In the genomic region with DNA sequence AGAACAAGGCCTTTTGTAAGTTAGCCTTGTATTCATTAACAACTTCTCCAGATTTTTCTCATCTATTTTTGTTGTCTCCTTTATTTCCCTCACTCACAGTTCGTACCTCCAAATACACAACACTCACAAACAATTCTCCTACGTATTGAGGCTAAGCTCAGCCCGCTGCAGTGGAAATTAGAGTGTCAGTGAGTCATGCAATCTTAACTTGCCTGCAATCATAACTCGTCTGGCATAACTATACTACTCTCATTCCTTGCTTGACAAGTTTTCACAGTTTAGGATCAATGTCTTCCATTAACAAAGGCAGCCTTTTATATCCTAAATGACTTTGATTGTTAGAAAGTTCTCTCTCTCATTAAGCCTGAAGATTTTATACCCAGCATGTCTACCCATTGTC, we compare ENCODE assay signal across 26 cellular contexts. TPM values are rescaled to one million over a fixed set of nuclear protein-coding genes. Genes with fewer than 3 reads are reported as not detected.
DNase-seq lines count a peak whose midpoint lies in the region; ATAC-seq, FAIRE-seq and TF ChIP-seq lines count a peak whose summit lies in the region.
"Had no signal": no experiment of that assay in that cellular context is flagged by ENCODE, and none has a peak within 500 bp of the region (broad histone marks: within the 10 kb centered on the region; RNA-seq: fewer than 3 reads in every experiment).

No MANE protein-coding gene starts in this region.

- H3K27me3 ChIP-seq in HCT116 (ENCODE audit: insufficient read depth, low read length): no peaks in the 10 kb centered on the region
- no peaks in the 10 kb centered on the region for H3K27me3 ChIP-seq in foreskin keratinocyte
- H3K27me3 ChIP-seq in tibial artery: no peaks in the 10 kb centered on the region
- H3K27me3 ChIP-seq: gastroesophageal sphincter, left lung, neutrophil had no signal

- intact Hi-C loops in HCT116 (cut with micrococcal nuclease): loop anchor here (2.0 to 10.0 kb wide), 3 partner anchors 225 to 561 kb away; no protein-coding TSS in a partner anchor
- intact Hi-C loops in tibial artery (cut with DNase I; ENCODE audit: low total_unique reads): loop anchor here (10.0 kb wide), 1 partner anchor 845 kb away; no protein-coding TSS in a partner anchor
- intact Hi-C loops in Right ventricle myocardium superior (cut with DNase I): loop anchor here (5.0 kb wide), 1 partner anchor 848 kb away; no protein-coding TSS in a partner anchor

- no peaks in the 10 kb centered on the region for H3K36me3 ChIP-seq in HCT116 (ENCODE audit: control insufficient read depth in 1 of 2, insufficient read depth in 2 of 2, low read length in 2 of 2)
- H3K36me3 ChIP-seq in tibial artery: no peaks in the 10 kb centered on the region
- H3K36me3 ChIP-seq: gastroesophageal sphincter, HAP-1, left lung, neutrophil had no signal

- no peak overlapping the region for H3K27ac ChIP-seq in A549
- no peak overlapping the region for H3K27ac ChIP-seq in HCT116 (ENCODE audit: low read depth, low read length)
- H3K27ac ChIP-seq in foreskin keratinocyte: no peak overlapping the region
- H3K27ac ChIP-seq in tibial artery: no peak overlapping the region
- H3K27ac ChIP-seq: C4-2B, gastroesophageal sphincter, left lung, neutrophil had no signal

- 78% methylated on average over 4 of the region's 4 CpGs for WGBS in A549 (ENCODE audit: missing lambda C conversion rate)

- DNase-seq in A549 (ENCODE audit: low read depth in 1 of 2, low spot score in 1 of 2) (no peak), HCT116 (ENCODE audit: low read depth, low spot score) (no peak), astrocyte of the hippocampus (ENCODE audit: low read depth, low spot score) (peak; percentile 45), foreskin keratinocyte (peak; percentile 29 to 62), tibial artery (no peak), Right ventricle myocardium superior (no peak), NOMO-1 treated with dmso at 0.1 percent for 144 hours (lab: John Stamatoyannopoulos, UW; ENCODE audit: unreplicated experiment) (no peak)
- DNase-seq: activated CD4-positive, CD25-positive, alpha-beta regulatory T cell treated with anti-CD3 and anti-CD28 coated beads, Interleukin-2, amount 50 U/mL, for 72 hours; activated naive CD8-positive, alpha-beta T cell treated with anti-CD3 and anti-CD28 coated beads, Interleukin-2, amount 50 U/mL, for 24 hours; cerebellar nuclear complex; DMS79; left lung; NCI-H1105; NCI-H2107; SK-N-SH; stimulated activated naive B cell treated with anti-CD40 and anti-IgM and Interleukin-4, amounts not matched to agents 10 μg/mL and 1 μg/mL and 100 μg/mL, for 72 hours; T1000 had no signal

- RAD21 ChIA-PET in HCT116 (lab: Charles Lee; ENCODE audit: low non-redundant PET in 1 of 2, low total read pairs in 2 of 2, uncharacterized antibody in 2 of 2, unreplicated experiment in 2 of 2): no interaction called here

- no peak overlapping the region for H3K4me2 ChIP-seq in A549
- H3K4me2 ChIP-seq in HCT116 (ENCODE audit: low read length): no peak overlapping the region
- H3K4me2 ChIP-seq: SK-N-SH had no signal

- no peak for TF ChIP-seq POLR2A in A549 (IDR thresholded peaks at IDR 0.05; ENCODE audit: low read length)
- TF ChIP-seq POLR2A in HCT116 (IDR thresholded peaks at IDR 0.05; ENCODE audit: borderline replicate concordance, extremely low read depth, insufficient read depth, insufficient read length): no peak

- no peaks in the 10 kb centered on the region for H4K20me1 ChIP-seq in HCT116 (ENCODE audit: insufficient read depth)

- CTCF ChIA-PET in A549 (lab: Yijun Ruan, JAX) (interaction anchor here (1.3 to 3.5 kb wide), 3 partner anchors 35 to 849 kb away, joined by 3 to 17 read pairs (median 16); no protein-coding TSS in a partner anchor), HCT116 (lab: Charles Lee) (interaction anchor here (0.9 kb wide), 1 partner anchor 849 kb away, joined by 3 read pairs; no protein-coding TSS in a partner anchor)

- peak; percentile 59 for FAIRE-seq in A549 (lab: Jason Lieb, UNC)

- no peaks in the 10 kb centered on the region for H3K4me1 ChIP-seq in A549
- no peaks in the 10 kb centered on the region for H3K4me1 ChIP-seq in HCT116 (ENCODE audit: control insufficient read depth in 1 of 2, insufficient read depth in 2 of 2, low read length in 2 of 2)
- no peaks in the 10 kb centered on the region for H3K4me1 ChIP-seq in foreskin keratinocyte
- H3K4me1 ChIP-seq in tibial artery: no peaks in the 10 kb centered on the region
- H3K4me1 ChIP-seq: gastroesophageal sphincter, HAP-1, left lung had no signal

- H3K9me2 ChIP-seq in HCT116 (ENCODE audit: insufficient read depth): no peaks in the 10 kb centered on the region
- H3K9me2 ChIP-seq: SK-N-SH had no signal

- H2AFZ ChIP-seq in HCT116 (ENCODE audit: low read depth, low read length, poor library complexity, severe bottlenecking): peak overlapping the region; percentile 47

- no peaks in the 10 kb centered on the region for H3K79me2 ChIP-seq in HCT116 (ENCODE audit: insufficient read depth, low read length)

- TF ChIP-seq RAD21 in A549 (conservative IDR thresholded peaks at IDR 0.05 in 1 of 2, IDR thresholded peaks at IDR 0.05 in 1 of 2) (no peak), HCT116 (IDR thresholded peaks at IDR 0.05; ENCODE audit: low read depth) (no peak)

- H3K9ac ChIP-seq in HCT116 (ENCODE audit: low read length): no peak overlapping the region
- H3K9ac ChIP-seq: SK-N-SH had no signal

- TF ChIP-seq EP300 in A549 (IDR thresholded peaks at IDR 0.05): no peak

- POLR2A ChIA-PET in A549 (lab: Yijun Ruan, JAX): no interaction called here
- POLR2A ChIA-PET in HCT116 (lab: Charles Lee): no interaction called here

- H3K9me3 ChIP-seq in A549: no peaks in the 10 kb centered on the region
- no peaks in the 10 kb centered on the region for H3K9me3 ChIP-seq in HCT116 (ENCODE audit: control insufficient read depth in 1 of 2, insufficient read depth in 1 of 2, low read depth in 1 of 2, low read length in 2 of 2)
- H3K9me3 ChIP-seq in tibial artery: no peaks in the 10 kb centered on the region
- H3K9me3 ChIP-seq: gastroesophageal sphincter, HAP-1, left lung, neutrophil, SK-N-SH had no signal

- no TSS peak for BruUV-seq in HCT116 (replicated peaks; lab: Mats Ljungman, UMichigan)

- no peak for TF ChIP-seq CTCF in A549 (IDR thresholded peaks at IDR 0.05)
- no peak for TF ChIP-seq CTCF in HCT116 (IDR thresholded peaks at IDR 0.05 in 2 of 3, conservative IDR thresholded peaks at IDR 0.05 in 1 of 3; ENCODE audit: borderline replicate concordance in 1 of 3, insufficient read depth in 1 of 3, low read depth in 2 of 3, low read length in 2 of 3)
- TF ChIP-seq CTCF in foreskin keratinocyte (conservative IDR thresholded peaks at IDR 0.05): no peak
- no peak for TF ChIP-seq CTCF in tibial artery (IDR thresholded peaks at IDR 0.05)

- no peak overlapping the region for H3K4me3 ChIP-seq in A549
- no peak overlapping the region for H3K4me3 ChIP-seq in HCT116 (replicated peaks in 1 of 2; ENCODE audit: low read depth in 1 of 2, low read length in 2 of 2)
- no peak overlapping the region for H3K4me3 ChIP-seq in tibial artery
- H3K4me3 ChIP-seq: gastroesophageal sphincter, HAP-1, left lung had no signal

- ATAC-seq in A549 (no peak), HCT116 (no peak), foreskin keratinocyte (peak; percentile 92), Right ventricle myocardium superior (ENCODE audit: poor library complexity) (no peak), HG02678 (IDR thresholded peaks at IDR 0.05; ENCODE audit: unreplicated experiment) (no peak)
- ATAC-seq: activated naive CD8-positive, alpha-beta T cell treated with anti-CD3 and anti-CD28 coated beads, Interleukin-2, amount 50 U/mL, for 24 hours; activated T-helper 17 cell treated with anti-CD3 and anti-CD28 coated beads, Interleukin-2, amount 50 U/mL, for 72 hours; gastroesophageal sphincter; left lung; stimulated activated naive B cell treated with anti-CD40 and anti-IgM and Interleukin-4, amounts not matched to agents 10 μg/mL and 1 μg/mL and 100 μg/mL, for 72 hours had no signal

TF ChIP-seq in A549, 52 proteins besides CTCF, POLR2A, EP300 and RAD21 (continues in another document):
- TF ChIP-seq MAFK (IDR thresholded peaks at IDR 0.05; ENCODE audit: partially characterized antibody) (no peak), JUN (IDR thresholded peaks at IDR 0.05) (no peak), FOSB (CRISPR knock-in tag; IDR thresholded peaks at IDR 0.05) (no peak), MAZ (IDR thresholded peaks at IDR 0.05; ENCODE audit: borderline replicate concordance, low read depth, low read length) (no peak), MYC (IDR thresholded peaks at IDR 0.05; ENCODE audit: borderline replicate concordance, low read length) (no peak)

TF ChIP-seq in HCT116, 20 proteins besides CTCF, POLR2A, EP300 and RAD21:
- TF ChIP-seq EZH2phosphoT487 (IDR thresholded peaks at IDR 0.05; ENCODE audit: borderline replicate concordance) (no peak), SIN3A (IDR thresholded peaks at IDR 0.05; ENCODE audit: low read depth) (no peak), SRF (IDR thresholded peaks at IDR 0.05; ENCODE audit: low read depth) (no peak), TCF7L2 (IDR thresholded peaks at IDR 0.05; ENCODE audit: borderline replicate concordance, extremely low read depth, insufficient read depth, insufficient read length) (no peak), ELF1 (IDR thresholded peaks at IDR 0.05; ENCODE audit: borderline replicate concordance, low read depth) (no peak), CEBPB (IDR thresholded peaks at IDR 0.05; ENCODE audit: low read depth) (no peak), CBX3 (IDR thresholded peaks at IDR 0.05; ENCODE audit: low read depth) (no peak), EZH2 (IDR thresholded peaks at IDR 0.05) (no peak), SP1 (IDR thresholded peaks at IDR 0.05; ENCODE audit: low read depth) (no peak)
TF ChIP-seq in HCT116: peak in this region for 0.

RNA-seq across cellular contexts. Expression of gene TMEM196, which starts 23.8 kb away (rescaled TPM):
- polyA plus RNA-seq in A549 (2011; rRNA removed): not detected in 2 replicates
- polyA plus RNA-seq in A549 (2012; cell fraction: cytosol; rRNA removed): not detected in 2 replicates
- polyA plus RNA-seq in A549 (2012; cell fraction: nucleus; rRNA removed): not detected in 2 replicates
- not detected in 3 replicates for polyA plus RNA-seq in A549 (2017; fragmentation: RNase III; extraction: RNeasy Plus Mini Kit Qiagen cat#74134 plus additional on column Dnase treatment)
- polyA minus RNA-seq in A549 (2011; rRNA and poly(A)+ RNA removed): not detected in 2 replicates
- total RNA-seq in HCT116 (2021; ENCODE audit: unreplicated experiment): not detected
- not detected in 2 replicates for polyA plus RNA-seq in HCT116 (2012)
- not detected in 2 replicates for total RNA-seq in foreskin keratinocyte
- polyA plus RNA-seq in foreskin keratinocyte: not detected in 2 replicates
- total RNA-seq in Right ventricle myocardium superior: not detected
- total RNA-seq: A673; activated T-helper 17 cell treated with anti-CD3 and anti-CD28 coated beads, Interleukin-2, amount 50 U/mL, for 72 hours; left lung; mononuclear cell had no signal
- polyA plus RNA-seq: IgD-negative memory B cell, SK-N-SH had no signal

RNA-seq across cellular contexts. Expression of gene POLR1F, which starts 40.8 kb away (rescaled TPM):
- 23.4 and 33.9 TPM in 2 replicates for polyA plus RNA-seq in A549 (2011; rRNA removed)
- 5.0 and 5.5 TPM in 2 replicates for polyA plus RNA-seq in A549 (2012; cell fraction: cytosol; rRNA removed)
- 4.0 and 7.4 TPM in 2 replicates for polyA plus RNA-seq in A549 (2012; cell fraction: nucleus; rRNA removed)
- polyA plus RNA-seq in A549 (2017; fragmentation: RNase III; extraction: RNeasy Plus Mini Kit Qiagen cat#74134 plus additional on column Dnase treatment): 11.8 to 12.4 TPM (median 11.8 TPM) in 3 replicates
- 9.7 and 11.0 TPM in 2 replicates for polyA minus RNA-seq in A549 (2011; rRNA and poly(A)+ RNA removed)
- total RNA-seq in HCT116 (2021; ENCODE audit: unreplicated experiment): 21.1 TPM
- 6.7 and 7.4 TPM in 2 replicates for polyA plus RNA-seq in HCT116 (2012)
- 24.8 and 25.5 TPM in 2 replicates for total RNA-seq in foreskin keratinocyte
- 10.1 and 11.0 TPM in 2 replicates for polyA plus RNA-seq in foreskin keratinocyte
- total RNA-seq in Right ventricle myocardium superior: 6.4 TPM

Comparison
In these comparisons a context has a peak if more than half of its experiments do, and no peak if none do; other contexts are left out.
1. DNase-seq: peak in astrocyte of the hippocampus (single experiment) and foreskin keratinocyte (2 of 2); none in A549 (0 of 2), HCT116 (single experiment), tibial artery (0 of 2), Right ventricle myocardium superior (single experiment) and NOMO-1 treated with dmso at 0.1 percent for 144 hours (single experiment).